ENCODE assay signal across 12 cellular contexts in genomic region chr1:247211339-247211738, GRCh38. TPM values are rescaled to one million over a fixed set of nuclear protein-coding genes. Genes with fewer than 3 reads are reported as not detected.
A peak's percentile ranks its signal among the peaks of the same experiment; 100 is the strongest.
DNase-seq lines count a peak whose midpoint lies in the region; ATAC-seq and TF ChIP-seq lines count a peak whose summit lies in the region.
"Had no signal": no experiment of that assay in that cellular context is flagged by ENCODE, and none has a peak within 500 bp of the region (broad histone marks: within the 10 kb centered on the region; RNA-seq: fewer than 3 reads in every experiment).

No MANE protein-coding gene starts in this region.

- H3K36me3 ChIP-seq in Peyer's patch (no peaks in the 10 kb centered on the region), hepatocyte (replicated peaks; ENCODE audit: insufficient read depth, low read depth) (no peaks in the 10 kb centered on the region)
- H3K36me3 ChIP-seq: cardiac muscle cell had no signal

- no peaks in the 10 kb centered on the region for H3K9me2 ChIP-seq in hepatocyte (replicated peaks; ENCODE audit: insufficient read depth)

- no peak for DNase-seq in activated CD4-positive, alpha-beta T cell treated with anti-CD3 and anti-CD28 coated beads, Interleukin-2, amount 10 ng/mL, durations not matched to agents 7 days and 5 days
- no peak for DNase-seq in activated CD4-positive, alpha-beta T cell treated with anti-CD3 and anti-CD28 coated beads for 4 hours
- DNase-seq in Peyer's patch (no peak), hepatocyte (ENCODE audit: low spot score) (no peak), erythroblast (lab: John Stamatoyannopoulos, UW) (no peak), retina (no peak)
- DNase-seq in activated T-cell treated with anti-CD3 and anti-CD28 coated beads, Interleukin-2, amount 50 U/mL, for 1 hour: no peak

- H3K4me3 ChIP-seq in Peyer's patch (no peak overlapping the region), hepatocyte (no peak overlapping the region)

- H3K4me2 ChIP-seq in hepatocyte: peak overlapping the region; percentile 75

- WGBS in hepatocyte (ENCODE audit: low lambda C conversion rate, missing lambda C conversion rate): 71% methylated on average over 7 of the region's 7 CpGs

- POLR2A ChIA-PET in activated CD4-positive, alpha-beta T cell treated with anti-CD3 and anti-CD28 coated beads, Interleukin-2, amount 10 ng/mL, durations not matched to agents 7 days and 5 days (lab: Charles Lee): no interaction called here

- H3K9me3 ChIP-seq in Peyer's patch (no peaks in the 10 kb centered on the region), hepatocyte (ENCODE audit: low read depth) (no peaks in the 10 kb centered on the region)

- ATAC-seq in stimulated activated memory B cell treated with anti-CD40 and anti-IgM and Interleukin-4, amounts not matched to agents 10 μg/mL and 1 μg/mL and 100 μg/mL, for 72 hours: no peak

- TF ChIP-seq CTCF in Peyer's patch (IDR thresholded peaks at IDR 0.05) (no peak), hepatocyte (IDR thresholded peaks at IDR 0.05; ENCODE audit: poor library complexity) (no peak)

- peaks cover 37% of the 10 kb centered on the region for H3K36me3 Mint-ChIP-seq in activated CD4-positive, alpha-beta T cell treated with anti-CD3 and anti-CD28 coated beads, Interleukin-2, amount 10 ng/mL, durations not matched to agents 7 days and 5 days (ENCODE audit: low read depth)
- peaks cover 25% of the 10 kb centered on the region for H3K36me3 Mint-ChIP-seq in stimulated activated memory B cell treated with anti-CD40 and anti-IgM and Interleukin-4, amounts not matched to agents 10 μg/mL and 1 μg/mL and 100 μg/mL, for 72 hours

- H3K9me3 Mint-ChIP-seq in activated CD4-positive, alpha-beta T cell treated with anti-CD3 and anti-CD28 coated beads, Interleukin-2, amount 10 ng/mL, durations not matched to agents 7 days and 5 days: peaks cover 16% of the 10 kb centered on the region
- no peaks in the 10 kb centered on the region for H3K9me3 Mint-ChIP-seq in stimulated activated memory B cell treated with anti-CD40 and anti-IgM and Interleukin-4, amounts not matched to agents 10 μg/mL and 1 μg/mL and 100 μg/mL, for 72 hours

- H3K79me2 ChIP-seq in hepatocyte: peaks cover 37% of the 10 kb centered on the region

- H3K27ac Mint-ChIP-seq in activated CD4-positive, alpha-beta T cell treated with anti-CD3 and anti-CD28 coated beads, Interleukin-2, amount 10 ng/mL, durations not matched to agents 7 days and 5 days: no peak overlapping the region
- H3K27ac Mint-ChIP-seq in stimulated activated memory B cell treated with anti-CD40 and anti-IgM and Interleukin-4, amounts not matched to agents 10 μg/mL and 1 μg/mL and 100 μg/mL, for 72 hours: peak overlapping the region; percentile 69

- H3K27me3 Mint-ChIP-seq in activated CD4-positive, alpha-beta T cell treated with anti-CD3 and anti-CD28 coated beads, Interleukin-2, amount 10 ng/mL, durations not matched to agents 7 days and 5 days: no peaks in the 10 kb centered on the region
- no peaks in the 10 kb centered on the region for H3K27me3 Mint-ChIP-seq in stimulated activated memory B cell treated with anti-CD40 and anti-IgM and Interleukin-4, amounts not matched to agents 10 μg/mL and 1 μg/mL and 100 μg/mL, for 72 hours

- H3K4me3 Mint-ChIP-seq in activated CD4-positive, alpha-beta T cell treated with anti-CD3 and anti-CD28 coated beads, Interleukin-2, amount 10 ng/mL, durations not matched to agents 7 days and 5 days: peak overlapping the region; percentile 16
- H3K4me3 Mint-ChIP-seq in stimulated activated memory B cell treated with anti-CD40 and anti-IgM and Interleukin-4, amounts not matched to agents 10 μg/mL and 1 μg/mL and 100 μg/mL, for 72 hours: peak overlapping the region; percentile 38

- peak overlapping the region; percentile 26 for H2AFZ ChIP-seq in hepatocyte

- peaks cover 0 to 13% (median 0%) of the 10 kb centered on the region in 4 donors for H3K4me1 ChIP-seq in Peyer's patch
- peaks cover 19% of the 10 kb centered on the region for H3K4me1 ChIP-seq in hepatocyte (ENCODE audit: insufficient read depth)

- H3K27ac ChIP-seq in Peyer's patch (peak overlapping the region; percentile 34 to 96 (median 94)), hepatocyte (no peak overlapping the region)
- H3K27ac ChIP-seq: SK-N-MC had no signal

- no peaks in the 10 kb centered on the region for H3K27me3 ChIP-seq in Peyer's patch
- peaks cover 6% of the 10 kb centered on the region for H3K27me3 ChIP-seq in hepatocyte
- H3K27me3 ChIP-seq: cardiac muscle cell had no signal

- CTCF ChIA-PET in activated CD4-positive, alpha-beta T cell treated with anti-CD3 and anti-CD28 coated beads, Interleukin-2, amount 10 ng/mL, durations not matched to agents 7 days and 5 days (lab: Charles Lee): no interaction called here

- H4K20me1 ChIP-seq in hepatocyte (ENCODE audit: insufficient read depth, poor library complexity, severe bottlenecking): peaks cover 7% of the 10 kb centered on the region

- TF ChIP-seq POLR2A in Peyer's patch (IDR thresholded peaks at IDR 0.05) (no peak), erythroblast (IDR thresholded peaks at IDR 0.05; ENCODE audit: low read length) (no peak)

- peaks cover 41% of the 10 kb centered on the region for H3K4me1 Mint-ChIP-seq in activated CD4-positive, alpha-beta T cell treated with anti-CD3 and anti-CD28 coated beads, Interleukin-2, amount 10 ng/mL, durations not matched to agents 7 days and 5 days
- H3K4me1 Mint-ChIP-seq in stimulated activated memory B cell treated with anti-CD40 and anti-IgM and Interleukin-4, amounts not matched to agents 10 μg/mL and 1 μg/mL and 100 μg/mL, for 72 hours: peaks cover 52% of the 10 kb centered on the region

RNA-seq across cellular contexts. Expression of gene ZNF124, which starts 39.5 kb away (rescaled TPM):
- 10 to 100 TPM; 23.0 to 23.6 TPM for total RNA-seq in activated CD4-positive, alpha-beta T cell treated with anti-CD3 and anti-CD28 coated beads, Interleukin-2, amount 10 ng/mL, durations not matched to agents 7 days and 5 days
- 10 to 100 TPM; 21.1 to 66.0 (median 34.7) TPM for total RNA-seq in Peyer's patch
- total RNA-seq in hepatocyte: 74.2 and 108 TPM in 2 replicates
- polyA plus RNA-seq in hepatocyte: 6.5 and 7.0 TPM in 2 replicates

RNA-seq across cellular contexts. Expression of gene VN1R5, which starts 44.5 kb away (rescaled TPM):
- total RNA-seq in activated CD4-positive, alpha-beta T cell treated with anti-CD3 and anti-CD28 coated beads, Interleukin-2, amount 10 ng/mL, durations not matched to agents 7 days and 5 days: not detected
- total RNA-seq in Peyer's patch: not detected
- total RNA-seq in hepatocyte: not detected in 2 replicates
- polyA plus RNA-seq in hepatocyte: not detected in 2 replicates
- total RNA-seq: A673, cardiac muscle cell, liver had no signal
- polyA plus RNA-seq: cardiac muscle cell, liver had no signal
